Comparison of ENCODE assay signal across 8 cellular contexts in genomic region chr2:40244251-40245010, GRCh38.
A peak's percentile ranks its signal among the peaks of the same experiment; 100 is the strongest.
DNase-seq lines count a peak whose midpoint lies in the region; ATAC-seq lines count a peak whose summit lies in the region.

No MANE protein-coding gene starts in this region.

- H2BK12ac ChIP-seq in neuronal stem cell (ENCODE audit: low read length), result no peak overlapping the region

- H4K91ac ChIP-seq in neuronal stem cell (ENCODE audit: low read depth, low read length, poor library complexity), result no peak overlapping the region

- H3K4me1 ChIP-seq in SJCRH30, result peaks cover 34% of the 10 kb centered on the region
- H3K4me1 ChIP-seq in neuronal stem cell (ENCODE audit: control insufficient read depth in 2 of 2, insufficient read depth in 1 of 2, low read depth in 1 of 2, low read length in 2 of 2), result peaks cover 0 to 20% of the 10 kb centered on the region in 2 donors

- no peak overlapping the region for H3K9ac ChIP-seq in neuronal stem cell (ENCODE audit: low read depth, low read length, poor library complexity)

- no peak overlapping the region for H2BK120ac ChIP-seq in neuronal stem cell (ENCODE audit: low read depth, low read length)

- H3K36me3 ChIP-seq in SJCRH30 (no peaks in the 10 kb centered on the region), neuronal stem cell (replicated peaks in 1 of 2; ENCODE audit: control insufficient read depth in 2 of 2, insufficient read depth in 2 of 2, low read length in 2 of 2) (no peaks in the 10 kb centered on the region)

- ATAC-seq in GM21447 (IDR thresholded peaks at IDR 0.05; ENCODE audit: unreplicated experiment) (peak; percentile 89), HG03135 (IDR thresholded peaks at IDR 0.05; ENCODE audit: unreplicated experiment) (no peak)

- WGBS in neuronal stem cell (ENCODE audit: extremely low coverage in 2 of 2, insufficient read length in 2 of 2, insufficient replicate concordance in 1 of 2), 2 donors, result no CpG with 5 or more reads among the region's 8 CpGs

- H2AFZ ChIP-seq in neuronal stem cell (ENCODE audit: low read length), result no peak overlapping the region

- peaks cover 4% of the 10 kb centered on the region; the same call in 1 of the 2 replicates for H3K9me3 ChIP-seq in SJCRH30 (replicated peaks)
- H3K9me3 ChIP-seq in neuronal stem cell (replicated peaks in 1 of 2; ENCODE audit: control insufficient read depth in 2 of 2, insufficient read depth in 1 of 2, low read depth in 1 of 2, low read length in 2 of 2), result peaks cover 0 to 2% of the 10 kb centered on the region in 2 donors

- H3K14ac ChIP-seq in neuronal stem cell (ENCODE audit: low read length), result no peak overlapping the region

- DNase-seq in NCI-H1105 treated with DMSO at 0.1 percent for 48 hours (lab: John Stamatoyannopoulos, UW) (peak; percentile 26), NCI-H1105 (lab: John Stamatoyannopoulos, UW) (no peak), LHCN-M2 (ENCODE audit: low read depth) (peak; percentile 81), SJCRH30 (peak; percentile 73 to 85), fibroblast of peridontal ligament (ENCODE audit: extremely low read depth) (peak; percentile 81), neuronal stem cell (ENCODE audit: low spot score) (peak; percentile 51)

- H3K27me3 ChIP-seq in SJCRH30 (no peaks in the 10 kb centered on the region), neuronal stem cell (ENCODE audit: control insufficient read depth in 3 of 3, insufficient read depth in 3 of 3, low read depth in 1 of 3, low read length in 3 of 3) (no peaks in the 10 kb centered on the region)

- H3K27ac ChIP-seq in SJCRH30, result no peak overlapping the region
- no peak overlapping the region for H3K27ac ChIP-seq in neuronal stem cell (replicated peaks; ENCODE audit: low read length)

- no peaks in the 10 kb centered on the region for H3K79me1 ChIP-seq in neuronal stem cell (ENCODE audit: low read depth, low read length)

- no peak overlapping the region for H3K4me3 ChIP-seq in SJCRH30
- no peak overlapping the region for H3K4me3 ChIP-seq in neuronal stem cell (ENCODE audit: low read length in 2 of 2)

- H3K4me2 ChIP-seq in neuronal stem cell (ENCODE audit: insufficient read depth, low read length, poor library complexity, severe bottlenecking), result no peak overlapping the region

- H4K8ac ChIP-seq in neuronal stem cell (ENCODE audit: low read depth, low read length), result no peak overlapping the region

- H2BK5ac ChIP-seq in neuronal stem cell (ENCODE audit: low read length), result no peak overlapping the region

- no peak overlapping the region for H3K23ac ChIP-seq in neuronal stem cell (ENCODE audit: low read depth, low read length, poor library complexity)

- no peak overlapping the region for H3K18ac ChIP-seq in neuronal stem cell (ENCODE audit: low read length)

- H2BK15ac ChIP-seq in neuronal stem cell (ENCODE audit: low read length), result no peak overlapping the region

- no peak overlapping the region for H2AK5ac ChIP-seq in neuronal stem cell (ENCODE audit: low read depth, low read length)

- no peak overlapping the region for H3K4ac ChIP-seq in neuronal stem cell (ENCODE audit: low read length)
